Comparison of ENCODE assay signal across 26 cellular contexts in genomic region chr2:149170156-149170555, GRCh38.
DNase-seq lines count a peak whose midpoint lies in the region; TF ChIP-seq lines count a peak whose summit lies in the region.
"Had no signal": no experiment of that assay in that cellular context is flagged by ENCODE, and none has a peak within 500 bp of the region (broad histone marks: within the 10 kb centered on the region; RNA-seq: fewer than 3 reads in every experiment).

No MANE protein-coding gene starts in this region.

- no peak overlapping the region for H2AFZ ChIP-seq in PC-9
- H2AFZ ChIP-seq: parathyroid adenoma had no signal

- H3K36me3 Mint-ChIP-seq in glutamatergic neuron (ENCODE audit: unreplicated experiment): peaks cover 5% of the 10 kb centered on the region
- peaks cover 8% of the 10 kb centered on the region for H3K36me3 Mint-ChIP-seq in type B pancreatic cell
- peaks cover 2% of the 10 kb centered on the region for H3K36me3 Mint-ChIP-seq in activated naive CD8-positive, alpha-beta T cell treated with anti-CD3 and anti-CD28 coated beads for 36 hours
- H3K36me3 Mint-ChIP-seq: CD8-positive, alpha-beta T cell had no signal

- H3K27me3 Mint-ChIP-seq in glutamatergic neuron (ENCODE audit: unreplicated experiment) (peaks cover 8% of the 10 kb centered on the region), type B pancreatic cell (no peaks in the 10 kb centered on the region)
- H3K27me3 Mint-ChIP-seq in activated naive CD8-positive, alpha-beta T cell treated with anti-CD3 and anti-CD28 coated beads for 36 hours: peaks cover 55% of the 10 kb centered on the region

- H3F3A ChIP-seq in PC-9 (ENCODE audit: insufficient read depth, low read depth): peaks cover 20% of the 10 kb centered on the region

- H3K4me1 ChIP-seq in PC-9 (replicated peaks; ENCODE audit: insufficient read depth): peaks cover 44% of the 10 kb centered on the region
- H3K4me1 ChIP-seq: colonic mucosa, parathyroid adenoma, tibial nerve had no signal

- POLR2A ChIA-PET in PC-9 (lab: Charles Lee; ENCODE audit: unreplicated experiment): interaction anchor here (0.6 kb wide), 1 partner anchor 118 kb away, joined by 3 read pairs; no protein-coding TSS in a partner anchor

- no peaks in the 10 kb centered on the region for H3K9me2 ChIP-seq in PC-9 (ENCODE audit: insufficient read depth)

- peak overlapping the region; percentile 97 for H3K27ac Mint-ChIP-seq in glutamatergic neuron (ENCODE audit: unreplicated experiment)
- H3K27ac Mint-ChIP-seq in type B pancreatic cell: peak overlapping the region; percentile 84
- no peak overlapping the region for H3K27ac Mint-ChIP-seq in activated naive CD8-positive, alpha-beta T cell treated with anti-CD3 and anti-CD28 coated beads for 36 hours
- H3K27ac Mint-ChIP-seq: activated CD4-positive, alpha-beta memory T cell treated with anti-CD3 and anti-CD28 coated beads, Interleukin-2, amount 10 ng/mL, durations not matched to agents 7 days and 5 days; activated naive CD8-positive, alpha-beta T cell treated with anti-CD3 and anti-CD28 coated beads, Interleukin-2, amount 50 U/mL, for 24 hours; CD8-positive, alpha-beta T cell; IgD-negative memory B cell; nephron progenitor cell had no signal

- H3K9me3 Mint-ChIP-seq in glutamatergic neuron (ENCODE audit: unreplicated experiment) (peaks cover 10% of the 10 kb centered on the region), type B pancreatic cell (peaks cover 8% of the 10 kb centered on the region)
- H3K9me3 Mint-ChIP-seq in activated naive CD8-positive, alpha-beta T cell treated with anti-CD3 and anti-CD28 coated beads for 36 hours: peaks cover 13% of the 10 kb centered on the region

- TF ChIP-seq CTCF in PC-9 (conservative IDR thresholded peaks at IDR 0.05): no peak
- TF ChIP-seq CTCF in glutamatergic neuron (IDR thresholded peaks at IDR 0.05; ENCODE audit: partially characterized antibody, unreplicated experiment): no peak
- TF ChIP-seq CTCF in type B pancreatic cell (conservative IDR thresholded peaks at IDR 0.05): no peak

- H3K4me3 ChIP-seq in PC-9: no peak overlapping the region
- H3K4me3 ChIP-seq: colonic mucosa, mucosa of descending colon, stomach, tibial nerve had no signal

- peak overlapping the region; percentile 66 for H3K4me2 ChIP-seq in PC-9

- 0 out of 2 replicates have a peak, but pooled peaks cover 5% of the 10 kb centered on the region for H3K36me3 ChIP-seq in PC-9 (ENCODE audit: low read depth)
- H3K36me3 ChIP-seq: brain microvascular endothelial cell, colonic mucosa, stomach, tibial nerve had no signal

- no TSS peak for BruUV-seq in PC-9 (replicated peaks; lab: Mats Ljungman, UMichigan)

- CTCF ChIA-PET in PC-9 (lab: Charles Lee): no interaction called here

- peaks cover 5% of the 10 kb centered on the region; the same call in 1 of the 2 replicates for H3K79me2 ChIP-seq in PC-9 (ENCODE audit: low read depth)
- H3K79me2 ChIP-seq: parathyroid adenoma had no signal

- H3K27me3 ChIP-seq in PC-9 (ENCODE audit: insufficient read depth, low read depth): no peaks in the 10 kb centered on the region
- H3K27me3 ChIP-seq: brain microvascular endothelial cell, colonic mucosa, stomach, tibial nerve had no signal

- H3K4me1 Mint-ChIP-seq in glutamatergic neuron (ENCODE audit: low read depth, unreplicated experiment): peaks cover 34% of the 10 kb centered on the region
- peaks cover 31% of the 10 kb centered on the region for H3K4me1 Mint-ChIP-seq in type B pancreatic cell (ENCODE audit: unreplicated experiment)
- H3K4me1 Mint-ChIP-seq in activated naive CD8-positive, alpha-beta T cell treated with anti-CD3 and anti-CD28 coated beads for 36 hours: peaks cover 29% of the 10 kb centered on the region

- DNase-seq in DMS53 (lab: John Stamatoyannopoulos, UW) (peak; percentile 31), DMS53 treated with DMSO at 0.1 percent for 48 hours (lab: John Stamatoyannopoulos, UW; ENCODE audit: unreplicated experiment) (no peak), PC-9 (no peak), glutamatergic neuron (no peak), type B pancreatic cell (ENCODE audit: extremely low spot score, unreplicated experiment) (no peak), UCSD-AML1 (lab: John Stamatoyannopoulos, UW; ENCODE audit: unreplicated experiment) (no peak), hypothalamus (lab: John Stamatoyannopoulos, UW) (no peak)
- no peak for DNase-seq in activated naive CD8-positive, alpha-beta T cell treated with anti-CD3 and anti-CD28 coated beads for 36 hours
- DNase-seq: 8988T; activated CD4-positive, alpha-beta memory T cell treated with anti-CD3 and anti-CD28 coated beads, Interleukin-2, amount 10 ng/mL, durations not matched to agents 7 days and 5 days; activated effector memory CD4-positive, alpha-beta T cell treated with anti-CD3 and anti-CD28 coated beads, Interleukin-2, amount 50 U/mL, for 16 hours; activated naive CD8-positive, alpha-beta T cell treated with anti-CD3 and anti-CD28 coated beads, Interleukin-2, amount 50 U/mL, for 24 hours; brain microvascular endothelial cell; CD8-positive, alpha-beta T cell; DMS79; GF-D8; GOT3; NCI-H1105 treated with DMSO at 0.1 percent for 48 hours; nephron progenitor cell; T1000 had no signal

- peak overlapping the region; percentile 15 for H3K4me3 Mint-ChIP-seq in glutamatergic neuron (ENCODE audit: unreplicated experiment)
- peak overlapping the region; percentile 66 for H3K4me3 Mint-ChIP-seq in type B pancreatic cell
- H3K4me3 Mint-ChIP-seq in activated naive CD8-positive, alpha-beta T cell treated with anti-CD3 and anti-CD28 coated beads for 36 hours: no peak overlapping the region
- H3K4me3 Mint-ChIP-seq: activated CD4-positive, alpha-beta memory T cell treated with anti-CD3 and anti-CD28 coated beads, Interleukin-2, amount 10 ng/mL, durations not matched to agents 7 days and 5 days; activated naive CD8-positive, alpha-beta T cell treated with anti-CD3 and anti-CD28 coated beads, Interleukin-2, amount 50 U/mL, for 24 hours; CD8-positive, alpha-beta T cell; IgD-negative memory B cell; nephron progenitor cell had no signal

- intact Hi-C loops in PC-9 (cut with micrococcal nuclease; ENCODE audit: unreplicated experiment): no loop called here

- H3K27ac ChIP-seq in PC-9: peak overlapping the region; percentile 85
- H3K27ac ChIP-seq: brain microvascular endothelial cell, colonic mucosa, parathyroid adenoma, tibial nerve had no signal

- H4K20me1 ChIP-seq in PC-9 (ENCODE audit: insufficient read depth): no peaks in the 10 kb centered on the region

- no peaks in the 10 kb centered on the region for H3K9me3 ChIP-seq in PC-9 (ENCODE audit: insufficient read depth, low read depth)
- H3K9me3 ChIP-seq: colonic mucosa, mucosa of descending colon, tibial nerve had no signal
